Comparison of ENCODE assay signal across 29 cellular contexts in the genomic region with DNA sequence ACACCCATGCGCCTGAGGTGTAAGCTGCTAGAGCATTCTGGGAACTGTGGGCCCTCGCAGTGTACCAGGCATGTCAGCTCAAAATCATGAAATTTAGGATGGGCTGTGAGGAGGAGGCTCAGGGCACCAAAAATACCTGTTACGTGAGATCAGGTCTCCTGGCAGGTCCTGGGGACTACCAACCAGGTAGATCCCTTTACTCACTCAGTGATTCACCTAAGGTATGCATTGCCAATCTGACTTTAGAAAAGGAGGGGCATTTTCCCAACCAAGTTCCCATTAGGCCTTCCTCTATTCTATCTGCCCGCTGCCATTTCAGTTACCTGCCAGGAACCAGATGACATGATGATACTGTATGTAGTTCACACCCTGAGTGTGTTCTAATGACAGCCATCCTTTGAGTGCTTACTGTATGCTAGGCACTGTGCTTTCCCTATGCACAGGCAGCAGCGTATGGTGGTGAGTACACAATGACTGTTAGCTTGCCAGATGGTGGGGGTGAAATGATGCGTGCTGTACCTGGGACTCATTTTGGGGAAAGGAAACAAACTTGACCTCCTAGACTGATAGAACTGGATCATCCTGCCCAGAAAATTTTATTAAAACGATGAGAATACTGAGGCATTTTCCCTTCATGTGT.
"Had no signal": no experiment of that assay in that cellular context is flagged by ENCODE, and none has a peak within 500 bp of the region (broad histone marks: within the 10 kb centered on the region; RNA-seq: fewer than 3 reads in every experiment).

No MANE protein-coding gene starts in this region.

- DNase-seq: activated CD4-positive, alpha-beta memory T cell treated with anti-CD3 and anti-CD28 coated beads for 36 hours; activated CD4-positive, alpha-beta T cell treated with anti-CD3 and anti-CD28 coated beads, Interleukin-2, amount 10 ng/mL, durations not matched to agents 7 days and 5 days; activated CD4-positive, CD25-positive, alpha-beta regulatory T cell; activated CD8-positive, alpha-beta memory T cell treated with anti-CD3 and anti-CD28 coated beads for 24 hours; activated effector memory CD4-positive, alpha-beta T cell treated with anti-CD3 and anti-CD28 coated beads, Interleukin-2, amount 50 U/mL, for 16 hours; activated naive CD4-positive, alpha-beta T cell treated with Interleukin-2 at 50 U/mL for 16 hours; activated naive CD8-positive, alpha-beta T cell treated with anti-CD3 and anti-CD28 coated beads, Interleukin-2, amount 50 U/mL, for 24 hours; activated T-cell treated with anti-CD3 and anti-CD28 coated beads, Interleukin-2, amount 50 U/mL, for 4 hours; amniotic stem cell; body of pancreas; Karpas-422; NCI-H1105 treated with DMSO at 0.1 percent for 48 hours; NCI-H1436 treated with DMSO at 0.1 percent for 48 hours; NCI-H187; NCI-H2081; NCI-H510A treated with DMSO at 0.1 percent for 48 hours; NCI-H69; NK-92 treated with Interleukin-12 subunit alpha and Interleukin-12 subunit beta, amount 100 ng/mL, for 24 hours; OCI-M1; SIG-M5; T-cell; T-helper 2 cell; T1000 had no signal

- H3K27ac ChIP-seq: ascending aorta, body of pancreas, cardiac muscle cell had no signal

- FAIRE-seq: K562, RCC 7860, TTC549 had no signal

- ATAC-seq: activated naive CD4-positive, alpha-beta T cell treated with anti-CD3 and anti-CD28 coated beads, Interleukin-2, amount 50 U/mL, for 72 hours; activated naive CD8-positive, alpha-beta T cell treated with anti-CD3 and anti-CD28 coated beads, Interleukin-2, amount 50 U/mL, for 24 hours; activated T-cell treated with anti-CD3 and anti-CD28 coated beads, Interleukin-2, amount 50 U/mL, for 4 hours; body of pancreas; K562; T-cell had no signal

- H3K4me3 ChIP-seq: ascending aorta, body of pancreas, cardiac muscle cell, K562 had no signal

- H3K4me1 ChIP-seq: ascending aorta, body of pancreas had no signal

- H3K9me3 ChIP-seq: body of pancreas had no signal

- H3K27me3 ChIP-seq: ascending aorta, body of pancreas, cardiac muscle cell had no signal

- H3K36me3 ChIP-seq: ascending aorta, cardiac muscle cell had no signal
